Comparison of ENCODE assay signal across 9 cellular contexts in the genomic region with DNA sequence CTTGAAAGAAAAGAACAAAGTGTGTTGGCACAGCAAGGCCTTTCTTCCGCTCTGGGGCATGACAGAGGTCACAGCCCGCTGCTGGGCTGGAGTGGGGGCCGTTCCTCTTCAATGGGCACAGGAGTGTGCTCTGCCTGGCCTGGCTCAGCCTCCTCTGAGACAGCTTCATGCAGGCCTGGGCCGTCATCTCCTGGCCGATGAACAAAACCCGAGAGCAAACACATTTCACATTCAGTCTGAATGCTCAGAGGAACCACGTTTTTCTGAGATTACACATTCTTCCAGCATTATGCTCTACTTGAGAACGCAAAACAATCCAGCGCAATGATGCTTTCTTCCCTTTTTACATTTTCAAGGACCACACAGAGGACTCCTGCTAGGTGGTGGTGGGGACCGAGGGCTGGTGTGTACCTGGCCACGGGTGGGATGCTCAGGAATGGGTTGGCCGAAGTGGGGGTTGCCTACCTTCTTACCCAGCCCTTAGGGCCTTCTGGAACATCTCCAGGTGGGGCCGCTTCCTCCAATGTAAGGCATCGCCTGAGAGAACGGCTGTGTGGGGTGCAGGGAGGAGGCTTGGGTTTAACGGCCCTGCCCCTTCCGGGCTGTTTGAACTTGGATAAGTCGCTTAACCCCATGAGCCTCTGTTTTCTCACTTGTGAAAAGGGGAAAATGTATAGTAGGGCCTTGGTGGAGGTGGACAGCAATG. TPM values are rescaled to one million over a fixed set of nuclear protein-coding genes. Genes with fewer than 3 reads are reported as not detected.
DNase-seq lines count a peak whose midpoint lies in the region; ATAC-seq and TF ChIP-seq lines count a peak whose summit lies in the region.
"Had no signal": no experiment of that assay in that cellular context is flagged by ENCODE, and none has a peak within 500 bp of the region (broad histone marks: within the 10 kb centered on the region; RNA-seq: fewer than 3 reads in every experiment).

No MANE protein-coding gene starts in this region.

- intact Hi-C loops in esophagus muscularis mucosa (cut with DNase I), result no loop called here

- H3K79me2 ChIP-seq in OCI-LY1 (ENCODE audit: insufficient read depth, low read length), result no peaks in the 10 kb centered on the region

- no peak for TF ChIP-seq POLR2A in esophagus muscularis mucosa (IDR thresholded peaks at IDR 0.05; ENCODE audit: low read depth)

- H3K36me3 ChIP-seq in BLaER1 (no peaks in the 10 kb centered on the region), OCI-LY1 (ENCODE audit: insufficient read depth, low read length) (no peaks in the 10 kb centered on the region), esophagus muscularis mucosa (no peaks in the 10 kb centered on the region)

- no peaks in the 10 kb centered on the region for H3F3A ChIP-seq in OCI-LY1 (ENCODE audit: insufficient read depth, low read length)

- peak overlapping the region; percentile 93 for H2AFZ ChIP-seq in OCI-LY1 (ENCODE audit: low read length)

- peaks cover 4% of the 10 kb centered on the region; the same call in 1 of the 2 replicates for H3K9me3 ChIP-seq in BLaER1
- no peaks in the 10 kb centered on the region for H3K9me3 ChIP-seq in OCI-LY1 (ENCODE audit: low read length)
- peaks cover 0 to 5% (median 0%) of the 10 kb centered on the region in 4 donors for H3K9me3 ChIP-seq in esophagus muscularis mucosa

- H3K27me3 ChIP-seq in BLaER1 (no peaks in the 10 kb centered on the region), OCI-LY1 (ENCODE audit: insufficient read depth, low read length) (no peaks in the 10 kb centered on the region), esophagus muscularis mucosa (no peaks in the 10 kb centered on the region)

- H3K4me1 ChIP-seq in BLaER1, result peaks cover 67% of the 10 kb centered on the region
- H3K4me1 ChIP-seq in OCI-LY1 (ENCODE audit: insufficient read depth, low read length, severe bottlenecking), result peaks cover 41% of the 10 kb centered on the region
- peaks cover 6 to 23% (median 17%) of the 10 kb centered on the region in 4 donors for H3K4me1 ChIP-seq in esophagus muscularis mucosa

- H3K9me2 ChIP-seq in OCI-LY1 (ENCODE audit: low read depth, low read length), result no peaks in the 10 kb centered on the region

- peak; percentile 91 for DNase-seq in esophagus muscularis mucosa (ENCODE audit: extremely low spot score)
- no peak for DNase-seq in omental fat pad (ENCODE audit: low spot score)
- DNase-seq in GM10266 (ENCODE audit: extremely low spot score), result no peak
- no peak for DNase-seq in 8988T
- DNase-seq: NCI-H524 treated with DMSO at 0.1 percent for 48 hours had no signal

- peak; percentile 11; the same call in 1 of the 2 replicates for TF ChIP-seq CTCF in OCI-LY1 (IDR thresholded peaks at IDR 0.05; ENCODE audit: low read length)
- TF ChIP-seq CTCF in esophagus muscularis mucosa (IDR thresholded peaks at IDR 0.05), result no peak
- TF ChIP-seq CTCF in omental fat pad (IDR thresholded peaks at IDR 0.05), result no peak
- no peak for TF ChIP-seq CTCF in GM10266 (IDR thresholded peaks at IDR 0.05; ENCODE audit: control insufficient read depth, insufficient read depth, low read depth, missing control alignments)

- H3K4me2 ChIP-seq in BLaER1 (peak overlapping the region; percentile 82), OCI-LY1 (ENCODE audit: low read length) (peak overlapping the region; percentile 71)

- ATAC-seq in omental fat pad (ENCODE audit: low FRiP score) (peak; percentile 94), HG02870 (IDR thresholded peaks at IDR 0.05; ENCODE audit: unreplicated experiment) (no peak), HG03025 (IDR thresholded peaks at IDR 0.05; ENCODE audit: low FRiP score, unreplicated experiment) (no peak)

- H3K4me3 ChIP-seq in BLaER1 (0 out of 2 replicates have a peak overlapping the region, but pooled peaks have one; percentile 22), OCI-LY1 (ENCODE audit: low read depth, low read length, poor library complexity, severe bottlenecking) (peak overlapping the region; percentile 46), esophagus muscularis mucosa (no peak overlapping the region)

- 78% methylated on average over 18 of the region's 18 CpGs for WGBS in esophagus muscularis mucosa

- peak overlapping the region; percentile 70 for H3K27ac ChIP-seq in BLaER1
- peak overlapping the region; percentile 90 for H3K27ac ChIP-seq in OCI-LY1 (ENCODE audit: low read depth, low read length, poor library complexity, severe bottlenecking)
- peak overlapping the region; percentile 38 to 63 (median 58) for H3K27ac ChIP-seq in esophagus muscularis mucosa (replicated peaks in 1 of 4)

- no peak for TF ChIP-seq EP300 in esophagus muscularis mucosa (IDR thresholded peaks at IDR 0.05)

- H3K9ac ChIP-seq in BLaER1 (peak overlapping the region; percentile 46; the same call in 1 of the 2 replicates), OCI-LY1 (ENCODE audit: low read length) (peak overlapping the region; percentile 51; the same call in 1 of the 2 replicates)

- H4K20me1 ChIP-seq in BLaER1, result no peaks in the 10 kb centered on the region
- no peaks in the 10 kb centered on the region for H4K20me1 ChIP-seq in OCI-LY1 (ENCODE audit: insufficient read depth, low read length)

RNA-seq across cellular contexts. Expression of gene EMILIN2, which starts 34.8 kb away (rescaled TPM):
- total RNA-seq in esophagus muscularis mucosa (10 to 100 TPM; 10.8 to 24.2 (median 16.7) TPM), omental fat pad (10 to 100 TPM; 33.9 to 56.4 (median 52.9) TPM)

Comparison
In these comparisons a context has a peak if more than half of its experiments do, and no peak if none do; other contexts are left out.
1. H3K4me3 ChIP-seq: peak in BLaER1 (single experiment) and OCI-LY1 (single experiment); none in esophagus muscularis mucosa (0 of 4).
2. Peak in every context shown above with its lines, with median percentiles within 50 percentile points of each other: H3K27ac ChIP-seq.